8 cellular contexts compared by ENCODE assay signal in genomic region chr12:42332301-42332894, GRCh38. TPM values are rescaled to one million over a fixed set of nuclear protein-coding genes. Genes with fewer than 3 reads are reported as not detected.
DNase-seq lines count a peak whose midpoint lies in the region; ATAC-seq, FAIRE-seq and TF ChIP-seq lines count a peak whose summit lies in the region.

No MANE protein-coding gene starts in this region.

- peaks cover 65% of the 10 kb centered on the region for H3K4me1 Mint-ChIP-seq in activated CD4-positive, alpha-beta T cell treated with anti-CD3 and anti-CD28 coated beads for 36 hours
- H3K4me1 Mint-ChIP-seq in mesothelial cell of epicardium = peaks cover 26% of the 10 kb centered on the region

- CTCF ChIA-PET in activated CD4-positive, alpha-beta T cell treated with anti-CD3 and anti-CD28 coated beads for 36 hours (lab: Charles Lee) = interaction anchor here (0.6 to 1.8 kb wide), 15 partner anchors 11 to 1627 kb away, joined by 3 to 10 read pairs (median 3); no protein-coding TSS in a partner anchor

- intact Hi-C loops in activated CD4-positive, alpha-beta T cell treated with anti-CD3 and anti-CD28 coated beads for 36 hours (cut with DNase I, micrococcal nuclease) = loop anchor here (1.0 kb wide), 2 partner anchors 95 to 203 kb away; no protein-coding TSS in a partner anchor
- intact Hi-C loops in dorsolateral prefrontal cortex (cut with DNase I) = loop anchor here in 1 of 2 donors (1.0 to 5.0 kb wide), 3 partner anchors 40 to 310 kb away; no protein-coding TSS in a partner anchor

- POLR2A ChIA-PET in activated CD4-positive, alpha-beta T cell treated with anti-CD3 and anti-CD28 coated beads for 36 hours (lab: Charles Lee) = no interaction called here

- H3K4me3 Mint-ChIP-seq in activated CD4-positive, alpha-beta T cell treated with anti-CD3 and anti-CD28 coated beads for 36 hours = no peak overlapping the region
- H3K4me3 Mint-ChIP-seq in mesothelial cell of epicardium = no peak overlapping the region

- no peak overlapping the region for H3K4me3 ChIP-seq in Jurkat, Clone E6-1 (ENCODE audit: low read length)
- H3K4me3 ChIP-seq in dorsolateral prefrontal cortex = no peak overlapping the region

- peak; percentile 44 for ATAC-seq in activated CD4-positive, alpha-beta T cell treated with anti-CD3 and anti-CD28 coated beads for 36 hours
- ATAC-seq in GM21447 (IDR thresholded peaks at IDR 0.05; ENCODE audit: unreplicated experiment) (peak; percentile 71), HG02970 (IDR thresholded peaks at IDR 0.05; ENCODE audit: low FRiP score, unreplicated experiment) (no peak)

- TF ChIP-seq CTCF in dorsolateral prefrontal cortex (IDR thresholded peaks at IDR 0.05 in 54 of 56, conservative IDR thresholded peaks at IDR 0.05 in 2 of 56; ENCODE audit: low read depth in 1 of 56, partially characterized antibody in 56 of 56) (peak; percentile 51 to 87 (median 72)), mesothelial cell of epicardium (IDR thresholded peaks at IDR 0.05; ENCODE audit: unreplicated experiment) (peak; percentile 67)

- H3K27me3 ChIP-seq in dorsolateral prefrontal cortex = no peaks in the 10 kb centered on the region

- peak; percentile 32 for DNase-seq in activated CD4-positive, alpha-beta T cell treated with anti-CD3 and anti-CD28 coated beads for 36 hours
- DNase-seq in activated CD4-positive, alpha-beta T cell treated with anti-CD3 and anti-CD28 coated beads, Interleukin-2, amount 50 U/mL, for 4 hours = no peak
- DNase-seq in Jurkat, Clone E6-1 (ENCODE audit: low read depth, low spot score) = peak; percentile 26
- DNase-seq in RCC 7860 (ENCODE audit: low spot score) (peak; percentile 16), dorsolateral prefrontal cortex (peak in 2 of 10 donors; percentile 20 to 45), mesothelial cell of epicardium (ENCODE audit: low spot score in 2 of 2, unreplicated experiment in 2 of 2) (no peak)

- H3K9me3 Mint-ChIP-seq in activated CD4-positive, alpha-beta T cell treated with anti-CD3 and anti-CD28 coated beads for 36 hours (ENCODE audit: low read depth) = no peaks in the 10 kb centered on the region
- H3K9me3 Mint-ChIP-seq in mesothelial cell of epicardium = no peaks in the 10 kb centered on the region

- FAIRE-seq in RCC 7860 (lab: Jason Lieb, UNC) = peak; percentile 69

- H3K27ac ChIP-seq in dorsolateral prefrontal cortex = no peak overlapping the region

- no peak overlapping the region for H3K27ac Mint-ChIP-seq in activated CD4-positive, alpha-beta T cell treated with anti-CD3 and anti-CD28 coated beads for 36 hours
- H3K27ac Mint-ChIP-seq in mesothelial cell of epicardium = peak overlapping the region; percentile 69

- H3K27me3 Mint-ChIP-seq in activated CD4-positive, alpha-beta T cell treated with anti-CD3 and anti-CD28 coated beads for 36 hours = no peaks in the 10 kb centered on the region
- no peaks in the 10 kb centered on the region for H3K27me3 Mint-ChIP-seq in mesothelial cell of epicardium (ENCODE audit: low read depth)

- H3K36me3 Mint-ChIP-seq in activated CD4-positive, alpha-beta T cell treated with anti-CD3 and anti-CD28 coated beads for 36 hours (ENCODE audit: low read depth) = peaks cover 14% of the 10 kb centered on the region
- peaks cover 1% of the 10 kb centered on the region for H3K36me3 Mint-ChIP-seq in mesothelial cell of epicardium

RNA-seq across cellular contexts. Expression of gene PPHLN1, which starts 6.4 kb away (rescaled TPM):
- 10 to 100 TPM; 86.2 to 90.0 TPM for total RNA-seq in activated CD4-positive, alpha-beta T cell treated with anti-CD3 and anti-CD28 coated beads for 36 hours
- polyA plus RNA-seq in Jurkat, Clone E6-1 (2012; ENCODE audit: insufficient read depth, insufficient read length) = 94.4 TPM
- 10 to 100 TPM; 45.3 to 89.6 (median 68.0) TPM for total RNA-seq in dorsolateral prefrontal cortex
- 74.9 to 88.3 TPM (median 79.9 TPM) in 3 replicates for total RNA-seq in mesothelial cell of epicardium

RNA-seq across cellular contexts. Expression of gene ZCRB1, which starts 6.5 kb away (rescaled TPM):
- total RNA-seq in activated CD4-positive, alpha-beta T cell treated with anti-CD3 and anti-CD28 coated beads for 36 hours = 100 to 1,000 TPM in 1 of 2 experiments, 10 to 100 TPM in 1; 79.9 to 103 TPM
- 172 TPM for polyA plus RNA-seq in Jurkat, Clone E6-1 (2012; ENCODE audit: insufficient read depth, insufficient read length)
- total RNA-seq in dorsolateral prefrontal cortex = 10 to 100 TPM; 36.1 to 82.9 (median 59.0) TPM
- total RNA-seq in mesothelial cell of epicardium = 53.2 to 60.3 TPM (median 54.3 TPM) in 3 replicates

Comparison
In these comparisons a context has a peak if more than half of its experiments do, and no peak if none do; other contexts are left out.
1. DNase-seq: peak in activated CD4-positive, alpha-beta T cell treated with anti-CD3 and anti-CD28 coated beads for 36 hours (single experiment), Jurkat, Clone E6-1 (single experiment) and RCC 7860 (single experiment); none in activated CD4-positive, alpha-beta T cell treated with anti-CD3 and anti-CD28 coated beads, Interleukin-2, amount 50 U/mL, for 4 hours (0 of 2) and mesothelial cell of epicardium (0 of 2).